In genomic region chr1:55140546-55140983, GRCh38 we compare ENCODE assay signal across 8 cellular contexts.
DNase-seq lines count a peak whose midpoint lies in the region; ATAC-seq, FAIRE-seq and TF ChIP-seq lines count a peak whose summit lies in the region.

No MANE protein-coding gene starts in this region.

- no peak overlapping the region for H3K23ac ChIP-seq in mesendoderm (ENCODE audit: low read length)

- no peak overlapping the region for H3K4ac ChIP-seq in mesendoderm (ENCODE audit: low read depth, low read length)

- H2BK5ac ChIP-seq in mesendoderm (ENCODE audit: low read length) = no peak overlapping the region

- peaks cover 82% of the 10 kb centered on the region for H3K36me3 ChIP-seq in effector memory CD4-positive, alpha-beta T cell (ENCODE audit: control insufficient read depth, insufficient read depth, low read length)
- peaks cover 7% of the 10 kb centered on the region for H3K36me3 ChIP-seq in mesendoderm (ENCODE audit: control insufficient read depth, insufficient read depth, low read length)

- no peak overlapping the region for H2BK120ac ChIP-seq in mesendoderm (ENCODE audit: low read depth, low read length)

- H3K4me2 ChIP-seq in mesendoderm (ENCODE audit: low read length) = no peak overlapping the region

- H3K27ac ChIP-seq in C4-2B = no peak overlapping the region
- H3K27ac ChIP-seq in effector memory CD4-positive, alpha-beta T cell (ENCODE audit: insufficient read depth, low read length, poor library complexity, severe bottlenecking) = no peak overlapping the region
- no peak overlapping the region for H3K27ac ChIP-seq in mesendoderm (ENCODE audit: low read depth, low read length)

- no peak overlapping the region for H3K4me3 ChIP-seq in effector memory CD4-positive, alpha-beta T cell (ENCODE audit: insufficient read depth, low read depth, low read length, poor library complexity, severe bottlenecking)
- no peak overlapping the region for H3K4me3 ChIP-seq in mesendoderm (ENCODE audit: low read length)

- H2BK15ac ChIP-seq in mesendoderm (replicated peaks; ENCODE audit: low read depth) = no peak overlapping the region

- no CpG with 5 or more reads among the region's 3 CpGs for WGBS in mesendoderm (ENCODE audit: extremely low coverage, insufficient coverage, low lambda C conversion rate)

- H3K56ac ChIP-seq in mesendoderm (ENCODE audit: low read length) = no peak overlapping the region

- ATAC-seq in HG03565 (IDR thresholded peaks at IDR 0.05; ENCODE audit: unreplicated experiment) = peak; percentile 87

- no peaks in the 10 kb centered on the region for H3K79me2 ChIP-seq in mesendoderm (ENCODE audit: control insufficient read depth, insufficient read depth, low read length)

- H3K18ac ChIP-seq in mesendoderm (ENCODE audit: low read length) = no peak overlapping the region

- H3K27me3 ChIP-seq in effector memory CD4-positive, alpha-beta T cell (replicated peaks; ENCODE audit: control insufficient read depth, insufficient read depth, low read length, poor library complexity, severe bottlenecking) = no peaks in the 10 kb centered on the region
- H3K27me3 ChIP-seq in mesendoderm (ENCODE audit: insufficient read depth, low read length, poor library complexity) = no peaks in the 10 kb centered on the region

- no peak overlapping the region for H4K8ac ChIP-seq in mesendoderm (ENCODE audit: low read depth, low read length)

- H3K4me1 ChIP-seq in effector memory CD4-positive, alpha-beta T cell (ENCODE audit: control insufficient read depth, insufficient read depth, low read length, poor library complexity, severe bottlenecking) = no peaks in the 10 kb centered on the region
- H3K4me1 ChIP-seq in mesendoderm (ENCODE audit: control insufficient read depth, low read depth, low read length) = no peaks in the 10 kb centered on the region

- no peak overlapping the region for H2AK5ac ChIP-seq in mesendoderm (ENCODE audit: low read length)

- H3K9me3 ChIP-seq in effector memory CD4-positive, alpha-beta T cell (ENCODE audit: control insufficient read depth, low read length) = no peaks in the 10 kb centered on the region

- FAIRE-seq in GM19239 (lab: Jason Lieb, UNC) = peak; percentile 77

- no peak overlapping the region for H3K9ac ChIP-seq in mesendoderm (ENCODE audit: low read length)

- peak; percentile 95 for TF ChIP-seq CTCF in C4-2B (conservative IDR thresholded peaks at IDR 0.05)

- H3K79me1 ChIP-seq in mesendoderm (ENCODE audit: low read length) = no peaks in the 10 kb centered on the region

- no peak overlapping the region for H4K5ac ChIP-seq in mesendoderm (ENCODE audit: low read length)

- DNase-seq in GM19239 (ENCODE audit: insufficient read length, low spot score) (peak; percentile 28), NCI-H82 (lab: John Stamatoyannopoulos, UW) (peak; percentile 87), mesendoderm (peak; percentile 88)
- DNase-seq in activated CD4-positive, alpha-beta T cell treated with anti-CD3 and anti-CD28 coated beads, Interleukin-2, amount 50 U/mL, for 4 hours = peak; percentile 71
- peak; percentile 5 to 58 (median 30) for DNase-seq in effector memory CD4-positive, alpha-beta T cell
- peak; percentile 38 for DNase-seq in stimulated activated CD8-positive, alpha-beta memory T cell treated with anti-CD3 and anti-CD28 coated beads, Interleukin-4, amount 100 ng/mL, for 24 hours (ENCODE audit: low read depth)

Comparison
In these comparisons a context has a peak if more than half of its experiments do, and no peak if none do; other contexts are left out.
1. DNase-seq: peak in every context shown above with its lines; median percentile 88 in mesendoderm; 87 in NCI-H82; 71 in activated CD4-positive, alpha-beta T cell treated with anti-CD3 and anti-CD28 coated beads, Interleukin-2, amount 50 U/mL, for 4 hours; 38 in stimulated activated CD8-positive, alpha-beta memory T cell treated with anti-CD3 and anti-CD28 coated beads, Interleukin-4, amount 100 ng/mL, for 24 hours; 30 in effector memory CD4-positive, alpha-beta T cell; 28 in GM19239.